In the genomic region with DNA sequence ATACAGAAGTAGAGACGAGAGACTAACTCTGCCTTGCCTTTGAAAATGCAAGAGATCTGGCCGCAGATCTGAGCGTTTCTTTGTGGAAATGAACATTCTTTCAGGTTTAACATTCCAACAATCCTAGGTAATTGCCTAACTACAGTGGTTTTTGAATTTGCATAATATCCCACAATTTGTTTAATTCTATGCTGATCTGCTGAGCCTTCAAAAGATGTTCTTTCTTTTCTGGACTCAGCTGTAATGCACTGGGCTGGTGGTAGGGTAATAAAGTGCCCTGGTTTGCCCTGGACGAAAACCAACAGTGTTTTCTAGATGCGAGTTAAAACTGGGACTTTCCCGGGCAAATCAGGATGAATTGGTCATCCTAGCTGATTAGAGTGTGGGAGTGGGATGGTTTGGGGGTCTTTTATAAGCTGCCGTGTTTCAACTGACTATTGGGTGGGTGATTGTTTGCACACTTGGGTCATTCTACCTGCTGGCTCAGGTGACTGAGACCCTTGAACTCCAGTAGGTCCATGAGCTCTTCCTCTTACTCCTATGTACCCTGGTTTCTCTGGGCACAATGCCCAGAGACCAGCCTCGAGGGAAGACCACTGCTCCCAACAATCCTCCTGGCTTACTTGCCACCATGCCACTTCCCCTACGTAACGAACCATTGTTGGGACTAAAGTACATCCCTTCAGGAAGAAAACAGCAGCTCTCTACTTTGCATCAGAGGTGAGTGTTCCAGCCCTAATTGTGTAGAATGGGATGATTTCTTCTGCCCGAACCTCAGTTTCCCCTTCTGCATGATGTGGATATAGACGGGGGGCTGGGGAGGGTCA, we compare ENCODE assay signal across 1 cellular context.
A peak's percentile ranks its signal among the peaks of the same experiment; 100 is the strongest.
TF ChIP-seq lines count a peak whose summit lies in the region.

No MANE protein-coding gene starts in this region.

TF ChIP-seq in HepG2, 621 proteins besides CTCF, POLR2A, EP300 and RAD21 (continues in another document):
- TF ChIP-seq ZNF670 (CRISPR knock-in tag; IDR thresholded peaks at IDR 0.05; ENCODE audit: borderline replicate concordance) = no peak
- TF ChIP-seq ZMYM3 (CRISPR knock-in tag; IDR thresholded peaks at IDR 0.05) = peak; percentile 14; the same call in 1 of the 2 replicates
- no peak; the same call in 1 of the 2 replicates for TF ChIP-seq ZNF264 (CRISPR knock-in tag; IDR thresholded peaks at IDR 0.05)
- TF ChIP-seq ZNF367 (CRISPR knock-in tag; IDR thresholded peaks at IDR 0.05; ENCODE audit: borderline replicate concordance) = no peak
- TF ChIP-seq CEBPG (CRISPR knock-in tag; IDR thresholded peaks at IDR 0.05) = peak; percentile 11; the same call in 1 of the 2 replicates
- no peak for TF ChIP-seq TAF1 (CRISPR knock-in tag; IDR thresholded peaks at IDR 0.05)
- TF ChIP-seq, protein P1, sequence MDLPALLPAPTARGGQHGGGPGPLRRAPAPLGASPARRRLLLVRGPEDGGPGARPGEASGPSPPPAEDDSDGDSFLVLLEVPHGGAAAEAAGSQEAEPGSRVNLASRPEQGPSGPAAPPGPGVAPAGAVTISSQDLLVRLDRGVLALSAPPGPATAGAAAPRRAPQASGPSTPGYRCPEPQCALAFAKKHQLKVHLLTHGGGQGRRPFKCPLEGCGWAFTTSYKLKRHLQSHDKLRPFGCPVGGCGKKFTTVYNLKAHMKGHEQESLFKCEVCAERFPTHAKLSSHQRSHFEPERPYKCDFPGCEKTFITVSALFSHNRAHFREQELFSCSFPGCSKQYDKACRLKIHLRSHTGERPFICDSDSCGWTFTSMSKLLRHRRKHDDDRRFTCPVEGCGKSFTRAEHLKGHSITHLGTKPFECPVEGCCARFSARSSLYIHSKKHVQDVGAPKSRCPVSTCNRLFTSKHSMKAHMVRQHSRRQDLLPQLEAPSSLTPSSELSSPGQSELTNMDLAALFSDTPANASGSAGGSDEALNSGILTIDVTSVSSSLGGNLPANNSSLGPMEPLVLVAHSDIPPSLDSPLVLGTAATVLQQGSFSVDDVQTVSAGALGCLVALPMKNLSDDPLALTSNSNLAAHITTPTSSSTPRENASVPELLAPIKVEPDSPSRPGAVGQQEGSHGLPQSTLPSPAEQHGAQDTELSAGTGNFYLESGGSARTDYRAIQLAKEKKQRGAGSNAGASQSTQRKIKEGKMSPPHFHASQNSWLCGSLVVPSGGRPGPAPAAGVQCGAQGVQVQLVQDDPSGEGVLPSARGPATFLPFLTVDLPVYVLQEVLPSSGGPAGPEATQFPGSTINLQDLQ (CRISPR knock-in tag; IDR thresholded peaks at IDR 0.05) = no peak
- TF ChIP-seq, protein P2, sequence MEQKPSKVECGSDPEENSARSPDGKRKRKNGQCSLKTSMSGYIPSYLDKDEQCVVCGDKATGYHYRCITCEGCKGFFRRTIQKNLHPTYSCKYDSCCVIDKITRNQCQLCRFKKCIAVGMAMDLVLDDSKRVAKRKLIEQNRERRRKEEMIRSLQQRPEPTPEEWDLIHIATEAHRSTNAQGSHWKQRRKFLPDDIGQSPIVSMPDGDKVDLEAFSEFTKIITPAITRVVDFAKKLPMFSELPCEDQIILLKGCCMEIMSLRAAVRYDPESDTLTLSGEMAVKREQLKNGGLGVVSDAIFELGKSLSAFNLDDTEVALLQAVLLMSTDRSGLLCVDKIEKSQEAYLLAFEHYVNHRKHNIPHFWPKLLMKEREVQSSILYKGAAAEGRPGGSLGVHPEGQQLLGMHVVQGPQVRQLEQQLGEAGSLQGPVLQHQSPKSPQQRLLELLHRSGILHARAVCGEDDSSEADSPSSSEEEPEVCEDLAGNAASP (CRISPR knock-in tag; IDR thresholded peaks at IDR 0.05; ENCODE audit: borderline replicate concordance) = no peak
- TF ChIP-seq SRSF1 (optimal IDR thresholded peaks at IDR 0.05; ENCODE audit: low read depth, low read length) = no peak
- TF ChIP-seq, protein P3, sequence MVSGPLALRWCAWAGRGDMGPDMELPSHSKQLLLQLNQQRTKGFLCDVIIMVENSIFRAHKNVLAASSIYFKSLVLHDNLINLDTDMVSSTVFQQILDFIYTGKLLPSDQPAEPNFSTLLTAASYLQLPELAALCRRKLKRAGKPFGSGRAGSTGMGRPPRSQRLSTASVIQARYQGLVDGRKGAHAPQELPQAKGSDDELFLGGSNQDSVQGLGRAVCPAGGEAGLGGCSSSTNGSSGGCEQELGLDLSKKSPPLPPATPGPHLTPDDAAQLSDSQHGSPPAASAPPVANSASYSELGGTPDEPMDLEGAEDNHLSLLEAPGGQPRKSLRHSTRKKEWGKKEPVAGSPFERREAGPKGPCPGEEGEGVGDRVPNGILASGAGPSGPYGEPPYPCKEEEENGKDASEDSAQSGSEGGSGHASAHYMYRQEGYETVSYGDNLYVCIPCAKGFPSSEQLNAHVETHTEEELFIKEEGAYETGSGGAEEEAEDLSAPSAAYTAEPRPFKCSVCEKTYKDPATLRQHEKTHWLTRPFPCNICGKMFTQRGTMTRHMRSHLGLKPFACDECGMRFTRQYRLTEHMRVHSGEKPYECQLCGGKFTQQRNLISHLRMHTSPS (CRISPR knock-in tag; IDR thresholded peaks at IDR 0.05; ENCODE audit: low read depth) = peak; percentile 77; the same call in 1 of the 2 replicates
- TF ChIP-seq, protein P4, sequence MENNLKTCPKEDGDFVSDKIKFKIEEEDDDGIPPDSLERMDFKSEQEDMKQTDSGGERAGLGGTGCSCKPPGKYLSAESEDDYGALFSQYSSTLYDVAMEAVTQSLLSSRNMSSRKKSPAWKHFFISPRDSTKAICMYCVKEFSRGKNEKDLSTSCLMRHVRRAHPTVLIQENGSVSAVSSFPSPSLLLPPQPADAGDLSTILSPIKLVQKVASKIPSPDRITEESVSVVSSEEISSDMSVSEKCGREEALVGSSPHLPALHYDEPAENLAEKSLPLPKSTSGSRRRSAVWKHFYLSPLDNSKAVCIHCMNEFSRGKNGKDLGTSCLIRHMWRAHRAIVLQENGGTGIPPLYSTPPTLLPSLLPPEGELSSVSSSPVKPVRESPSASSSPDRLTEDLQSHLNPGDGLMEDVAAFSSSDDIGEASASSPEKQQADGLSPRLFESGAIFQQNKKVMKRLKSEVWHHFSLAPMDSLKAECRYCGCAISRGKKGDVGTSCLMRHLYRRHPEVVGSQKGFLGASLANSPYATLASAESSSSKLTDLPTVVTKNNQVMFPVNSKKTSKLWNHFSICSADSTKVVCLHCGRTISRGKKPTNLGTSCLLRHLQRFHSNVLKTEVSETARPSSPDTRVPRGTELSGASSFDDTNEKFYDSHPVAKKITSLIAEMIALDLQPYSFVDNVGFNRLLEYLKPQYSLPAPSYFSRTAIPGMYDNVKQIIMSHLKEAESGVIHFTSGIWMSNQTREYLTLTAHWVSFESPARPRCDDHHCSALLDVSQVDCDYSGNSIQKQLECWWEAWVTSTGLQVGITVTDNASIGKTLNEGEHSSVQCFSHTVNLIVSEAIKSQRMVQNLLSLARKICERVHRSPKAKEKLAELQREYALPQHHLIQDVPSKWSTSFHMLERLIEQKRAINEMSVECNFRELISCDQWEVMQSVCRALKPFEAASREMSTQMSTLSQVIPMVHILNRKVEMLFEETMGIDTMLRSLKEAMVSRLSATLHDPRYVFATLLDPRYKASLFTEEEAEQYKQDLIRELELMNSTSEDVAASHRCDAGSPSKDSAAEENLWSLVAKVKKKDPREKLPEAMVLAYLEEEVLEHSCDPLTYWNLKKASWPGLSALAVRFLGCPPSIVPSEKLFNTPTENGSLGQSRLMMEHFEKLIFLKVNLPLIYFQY (CRISPR knock-in tag; IDR thresholded peaks at IDR 0.05; ENCODE audit: borderline replicate concordance) = no peak
- no peak for TF ChIP-seq TBX2 (CRISPR knock-in tag; IDR thresholded peaks at IDR 0.05; ENCODE audit: borderline replicate concordance)
- no peak for TF ChIP-seq STAT5B (CRISPR knock-in tag; IDR thresholded peaks at IDR 0.05)
- peak; percentile 19; the same call in 1 of the 2 replicates for TF ChIP-seq ZNF546 (CRISPR knock-in tag; conservative IDR thresholded peaks at IDR 0.05)
- no peak for TF ChIP-seq PCBP2 (optimal IDR thresholded peaks at IDR 0.05; ENCODE audit: low read depth, low read length, poor library complexity, severe bottlenecking)
- TF ChIP-seq, protein P5, sequence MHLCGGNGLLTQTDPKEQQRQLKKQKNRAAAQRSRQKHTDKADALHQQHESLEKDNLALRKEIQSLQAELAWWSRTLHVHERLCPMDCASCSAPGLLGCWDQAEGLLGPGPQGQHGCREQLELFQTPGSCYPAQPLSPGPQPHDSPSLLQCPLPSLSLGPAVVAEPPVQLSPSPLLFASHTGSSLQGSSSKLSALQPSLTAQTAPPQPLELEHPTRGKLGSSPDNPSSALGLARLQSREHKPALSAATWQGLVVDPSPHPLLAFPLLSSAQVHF (CRISPR knock-in tag; IDR thresholded peaks at IDR 0.05) = no peak
- TF ChIP-seq ZNF432 (CRISPR knock-in tag; IDR thresholded peaks at IDR 0.05; ENCODE audit: borderline replicate concordance) = no peak
- TF ChIP-seq MXI1 (IDR thresholded peaks at IDR 0.05; ENCODE audit: borderline replicate concordance, low read depth, low read length) = no peak; the same call in 2 of the 3 replicates
- no peak for TF ChIP-seq ZNF75D (CRISPR knock-in tag; IDR thresholded peaks at IDR 0.05; ENCODE audit: borderline replicate concordance)
- TF ChIP-seq, protein P6, sequence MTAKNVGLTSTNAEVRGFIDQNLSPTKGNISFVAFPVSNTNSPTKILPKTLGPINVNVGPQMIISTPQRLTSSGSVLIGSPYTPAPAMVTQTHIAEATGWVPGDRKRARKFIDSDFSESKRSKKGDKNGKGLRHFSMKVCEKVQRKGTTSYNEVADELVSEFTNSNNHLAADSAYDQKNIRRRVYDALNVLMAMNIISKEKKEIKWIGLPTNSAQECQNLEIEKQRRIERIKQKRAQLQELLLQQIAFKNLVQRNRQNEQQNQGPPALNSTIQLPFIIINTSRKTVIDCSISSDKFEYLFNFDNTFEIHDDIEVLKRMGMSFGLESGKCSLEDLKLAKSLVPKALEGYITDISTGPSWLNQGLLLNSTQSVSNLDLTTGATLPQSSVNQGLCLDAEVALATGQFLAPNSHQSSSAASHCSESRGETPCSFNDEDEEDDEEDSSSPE (CRISPR knock-in tag; IDR thresholded peaks at IDR 0.05) = no peak
- TF ChIP-seq ZNF788 (CRISPR knock-in tag; IDR thresholded peaks at IDR 0.05; ENCODE audit: borderline replicate concordance) = no peak
- no peak for TF ChIP-seq ARNT2 (CRISPR knock-in tag; IDR thresholded peaks at IDR 0.05; ENCODE audit: low read depth)
- no peak for TF ChIP-seq NONO (IDR thresholded peaks at IDR 0.05)
- no peak; the same call in 1 of the 2 replicates for TF ChIP-seq NONO (CRISPR knock-in tag; conservative IDR thresholded peaks at IDR 0.05)
- TF ChIP-seq ETV5 (CRISPR knock-in tag; IDR thresholded peaks at IDR 0.05; ENCODE audit: borderline replicate concordance) = 0 out of 2 replicates have a peak, but pooled peaks have one; percentile 21
- 0 out of 2 replicates have a peak, but pooled peaks have one; percentile 2 for TF ChIP-seq ZNF3 (CRISPR knock-in tag; IDR thresholded peaks at IDR 0.05)
- no peak for TF ChIP-seq U2AF1 (optimal IDR thresholded peaks at IDR 0.05; ENCODE audit: low read depth, low read length)
- TF ChIP-seq PAX8 (CRISPR knock-in tag; IDR thresholded peaks at IDR 0.05; ENCODE audit: borderline replicate concordance) = no peak
- 0 out of 2 replicates have a peak, but pooled peaks have one; percentile 55 for TF ChIP-seq NCOA1 (CRISPR knock-in tag; IDR thresholded peaks at IDR 0.05)
- no peak for TF ChIP-seq CREB1 (IDR thresholded peaks at IDR 0.05)
- TF ChIP-seq CREB1 (CRISPR knock-in tag; IDR thresholded peaks at IDR 0.05) = 0 out of 2 replicates have a peak, but pooled peaks have one; percentile 25
- TF ChIP-seq, protein P7, sequence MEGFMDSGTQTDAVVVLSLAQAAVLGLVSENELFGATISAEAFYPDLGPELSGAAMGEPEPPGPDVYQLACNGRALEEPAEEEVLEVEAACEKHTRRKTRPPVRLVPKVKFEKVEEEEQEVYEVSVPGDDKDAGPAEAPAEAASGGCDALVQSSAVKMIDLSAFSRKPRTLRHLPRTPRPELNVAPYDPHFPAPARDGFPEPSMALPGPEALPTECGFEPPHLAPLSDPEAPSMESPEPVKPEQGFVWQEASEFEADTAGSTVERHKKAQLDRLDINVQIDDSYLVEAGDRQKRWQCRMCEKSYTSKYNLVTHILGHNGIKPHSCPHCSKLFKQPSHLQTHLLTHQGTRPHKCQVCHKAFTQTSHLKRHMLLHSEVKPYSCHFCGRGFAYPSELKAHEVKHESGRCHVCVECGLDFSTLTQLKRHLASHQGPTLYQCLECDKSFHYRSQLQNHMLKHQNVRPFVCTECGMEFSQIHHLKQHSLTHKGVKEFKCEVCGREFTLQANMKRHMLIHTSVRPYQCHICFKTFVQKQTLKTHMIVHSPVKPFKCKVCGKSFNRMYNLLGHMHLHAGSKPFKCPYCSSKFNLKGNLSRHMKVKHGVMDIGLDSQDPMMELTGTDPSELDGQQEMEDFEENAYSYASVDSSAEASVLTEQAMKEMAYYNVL (CRISPR knock-in tag; IDR thresholded peaks at IDR 0.05; ENCODE audit: borderline replicate concordance) = peak; percentile 14; the same call in 1 of the 2 replicates
- TF ChIP-seq ZNF891 (CRISPR knock-in tag; IDR thresholded peaks at IDR 0.05) = no peak
- no peak for TF ChIP-seq IRX3 (CRISPR knock-in tag; IDR thresholded peaks at IDR 0.05; ENCODE audit: borderline replicate concordance, low read depth)
- TF ChIP-seq ZNF598 (CRISPR knock-in tag; IDR thresholded peaks at IDR 0.05; ENCODE audit: borderline replicate concordance) = peak; percentile 26; the same call in 1 of the 2 replicates
- no peak; the same call in 1 of the 2 replicates for TF ChIP-seq HOXA3 (CRISPR knock-in tag; IDR thresholded peaks at IDR 0.05)
- TF ChIP-seq ZKSCAN1 (IDR thresholded peaks at IDR 0.05; ENCODE audit: low read length) = no peak
- TF ChIP-seq, protein P8, sequence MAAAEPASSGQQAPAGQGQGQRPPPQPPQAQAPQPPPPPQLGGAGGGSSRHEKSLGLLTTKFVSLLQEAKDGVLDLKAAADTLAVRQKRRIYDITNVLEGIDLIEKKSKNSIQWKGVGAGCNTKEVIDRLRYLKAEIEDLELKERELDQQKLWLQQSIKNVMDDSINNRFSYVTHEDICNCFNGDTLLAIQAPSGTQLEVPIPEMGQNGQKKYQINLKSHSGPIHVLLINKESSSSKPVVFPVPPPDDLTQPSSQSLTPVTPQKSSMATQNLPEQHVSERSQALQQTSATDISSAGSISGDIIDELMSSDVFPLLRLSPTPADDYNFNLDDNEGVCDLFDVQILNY (CRISPR knock-in tag; conservative IDR thresholded peaks at IDR 0.05) = no peak
